23 cellular contexts compared by ENCODE assay signal in the genomic region with DNA sequence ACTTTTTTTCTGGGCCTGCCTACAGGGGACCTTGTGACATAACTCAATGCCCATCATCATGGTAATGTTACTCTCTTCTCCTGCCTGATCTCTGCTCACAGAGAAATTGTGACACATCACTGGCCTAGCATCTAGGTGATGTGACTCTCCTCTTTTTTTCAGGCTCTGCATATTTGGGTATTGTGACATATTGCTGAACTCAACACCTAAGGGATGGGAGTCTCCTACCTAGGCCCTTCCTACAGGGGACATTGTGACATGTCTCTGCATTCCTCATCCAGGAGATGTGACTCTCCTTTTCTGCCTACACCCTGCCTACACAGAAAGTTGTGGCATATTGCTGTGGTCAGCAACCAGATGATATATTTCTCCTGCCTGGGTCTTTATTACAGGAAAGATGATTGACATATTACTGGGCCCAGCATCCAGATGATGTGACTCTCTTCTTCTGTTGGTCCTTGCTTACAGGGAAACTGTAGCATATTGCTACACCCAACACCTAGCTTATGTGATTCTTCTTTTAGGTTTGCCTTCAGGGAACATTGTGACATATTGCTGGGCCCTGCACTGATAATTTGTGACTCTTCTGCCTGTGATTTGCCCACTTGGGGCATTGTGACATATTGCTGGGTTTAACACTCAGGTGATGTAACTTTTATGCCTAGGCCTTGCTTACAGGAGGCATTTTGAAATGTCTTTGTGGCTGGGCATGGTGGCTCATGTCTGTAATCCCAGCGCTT.
"Had no signal": no experiment of that assay in that cellular context is flagged by ENCODE, and none has a peak within 500 bp of the region (broad histone marks: within the 10 kb centered on the region; RNA-seq: fewer than 3 reads in every experiment).

No MANE protein-coding gene starts in this region.

- H3K9me3 Mint-ChIP-seq: endodermal cell; naive thymus-derived CD8-positive, alpha-beta T cell; neural crest cell had no signal

- DNase-seq: dorsolateral prefrontal cortex; effector CD4-positive, alpha-beta T cell; endodermal cell; foreskin fibroblast; head of caudate nucleus; left ventricle myocardium superior; lower lobe of right lung; naive thymus-derived CD8-positive, alpha-beta T cell; nucleus accumbens; ovary; retina; stimulated activated CD4-positive, alpha-beta T cell treated with anti-CD3 and anti-CD28 coated beads, Interleukin-12 subunit alpha, Interleukin-12 subunit beta, amount 100 ng/mL, for 4 hours; stimulated activated CD4-positive, alpha-beta T cell treated with anti-CD3 and anti-CD28 coated beads, Interleukin-1b, Interleukin-23, amount 100 ng/mL, for 48 hours; stimulated activated CD4-positive, alpha-beta T cell treated with anti-CD3 and anti-CD28 coated beads, Interleukin-4, amount 100 ng/mL, for 1 hour; stimulated activated CD8-positive, alpha-beta memory T cell treated with anti-CD3 and anti-CD28 coated beads, Interleukin-4, amount 100 ng/mL, for 48 hours; stimulated activated naive CD8-positive, alpha-beta T cell treated with anti-CD3 and anti-CD28 coated beads, Interleukin-15, Interleukin-2, amounts not matched to agents 100 U/mL and 50 U/mL, for 24 hours; substantia nigra; testis; tibial artery; upper lobe of right lung; uterus had no signal

- H3K27ac Mint-ChIP-seq: endodermal cell had no signal

- ATAC-seq: left ventricle myocardium superior; lower lobe of right lung; naive thymus-derived CD8-positive, alpha-beta T cell; sciatic nerve; stimulated activated naive CD8-positive, alpha-beta T cell treated with anti-CD3 and anti-CD28 coated beads, Interleukin-15, Interleukin-2, amounts not matched to agents 100 U/mL and 50 U/mL, for 24 hours; upper lobe of right lung had no signal

- H3K4me3 Mint-ChIP-seq: endodermal cell; naive thymus-derived CD8-positive, alpha-beta T cell; neural crest cell had no signal

- H3K27me3 Mint-ChIP-seq: naive thymus-derived CD8-positive, alpha-beta T cell had no signal

- H3K4me1 Mint-ChIP-seq: endodermal cell, neural crest cell had no signal
